ENCODE assay signal across 1 cellular context in genomic region chr6:170372380-170373325, GRCh38.
TF ChIP-seq lines count a peak whose summit lies in the region.

No MANE protein-coding gene starts in this region.

TF ChIP-seq in GM23338, 12 proteins besides CTCF, POLR2A, EP300 and RAD21 (continued from another document):
- no peak for TF ChIP-seq ZNF462 (CRISPR knock-in tag; IDR thresholded peaks at IDR 0.05)
